In the genomic region with DNA sequence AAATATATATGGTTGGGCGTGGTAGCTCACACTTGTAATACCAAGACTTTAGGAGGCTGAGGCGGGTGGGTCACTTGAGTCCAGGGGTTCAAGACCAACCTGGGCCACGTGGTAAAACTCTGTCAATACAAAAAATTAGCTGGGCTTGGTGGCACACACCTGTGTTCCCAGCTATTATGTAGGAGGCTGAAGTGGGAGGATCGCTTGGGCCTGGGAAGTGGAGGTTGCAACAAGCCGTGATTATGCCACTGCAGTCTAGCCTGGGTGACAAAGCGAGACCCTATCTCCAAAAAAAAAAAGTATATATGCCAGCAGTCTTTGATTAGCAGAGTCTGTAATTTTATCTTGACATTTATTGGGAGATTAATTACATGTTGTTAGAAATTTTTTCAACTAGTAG, we compare ENCODE assay signal across 2 cellular contexts.
A peak's percentile ranks its signal among the peaks of the same experiment; 100 is the strongest.
TF ChIP-seq lines count a peak whose summit lies in the region.

No MANE protein-coding gene starts in this region.

TF ChIP-seq in GM12891, 5 proteins besides CTCF, POLR2A, EP300 and RAD21 (continued from another document):
- no peak for TF ChIP-seq POLR2AphosphoS5 (IDR thresholded peaks at IDR 0.05; ENCODE audit: low read depth, low read length)
- TF ChIP-seq TAF1 (IDR thresholded peaks at IDR 0.05; ENCODE audit: low read depth, low read length), result no peak
- no peak for TF ChIP-seq PAX5 (IDR thresholded peaks at IDR 0.05; ENCODE audit: insufficient read depth, low read length, severe bottlenecking)

TF ChIP-seq in K562, 482 proteins besides CTCF, POLR2A, EP300 and RAD21 (continued from another document):
- TF ChIP-seq RBFOX2 (IDR thresholded peaks at IDR 0.05; ENCODE audit: low read depth, low read length) (0 out of 2 replicates have a peak, but pooled peaks have one; percentile 31), SUPT5H (IDR thresholded peaks at IDR 0.05) (0 out of 2 replicates have a peak, but pooled peaks have one; percentile 33), ZNF507 (tag; conservative IDR thresholded peaks at IDR 0.05) (no peak), POLR2B (IDR thresholded peaks at IDR 0.05; ENCODE audit: low read depth, partially characterized antibody) (peak; percentile 16), PHF8 (IDR thresholded peaks at IDR 0.05; ENCODE audit: borderline replicate concordance, low read length) (no peak)
